ENCODE assay signal across 14 cellular contexts in genomic region chr14:37813746-37814145, GRCh38.
DNase-seq lines count a peak whose midpoint lies in the region; ATAC-seq and TF ChIP-seq lines count a peak whose summit lies in the region.
"Had no signal": no experiment of that assay in that cellular context is flagged by ENCODE, and none has a peak within 500 bp of the region (broad histone marks: within the 10 kb centered on the region; RNA-seq: fewer than 3 reads in every experiment).

No MANE protein-coding gene starts in this region.

- no peak for TF ChIP-seq CTCF in choroid plexus epithelial cell (conservative IDR thresholded peaks at IDR 0.05; ENCODE audit: low read depth, low read length)

- no peak overlapping the region for H3K4me3 ChIP-seq in choroid plexus epithelial cell (ENCODE audit: low read depth, low read length)
- H3K4me3 ChIP-seq: BLaER1 treated with 17β-estradiol and CSF1 and Interleukin-3, amounts not matched to agents 10 nM and 100 nM had no signal

- DNase-seq in HCEC 1CT = peak; percentile 9
- DNase-seq in NCI-H69 (lab: John Stamatoyannopoulos, UW) = peak; percentile 31
- peak; percentile 63 for DNase-seq in choroid plexus epithelial cell (ENCODE audit: low read depth)
- DNase-seq in myocyte (ENCODE audit: low read depth) = peak; percentile 49
- DNase-seq in NCI-H146 (lab: John Stamatoyannopoulos, UW) = no peak
- DNase-seq: CD8-positive, alpha-beta T cell; COR-L47; DMS 273 treated with DMSO at 0.1 percent for 48 hours; GDM1; GOT3; H7 had no signal

- ATAC-seq in GM18502 (IDR thresholded peaks at IDR 0.05; ENCODE audit: poor library complexity, unreplicated experiment) (no peak), GM18520 (IDR thresholded peaks at IDR 0.05; ENCODE audit: unreplicated experiment) (no peak)
- ATAC-seq: CD8-positive, alpha-beta T cell had no signal
